19 cellular contexts compared by ENCODE assay signal in genomic region chr6:43933111-43933885, GRCh38.
DNase-seq lines count a peak whose midpoint lies in the region; ATAC-seq, FAIRE-seq and TF ChIP-seq lines count a peak whose summit lies in the region.
"Had no signal": no experiment of that assay in that cellular context is flagged by ENCODE, and none has a peak within 500 bp of the region (broad histone marks: within the 10 kb centered on the region; RNA-seq: fewer than 3 reads in every experiment).

No MANE protein-coding gene starts in this region.

- H3K23ac ChIP-seq in IMR-90 (ENCODE audit: low read depth, low read length): peak overlapping the region; percentile 63

- H4K8ac ChIP-seq in IMR-90 (ENCODE audit: low read depth in 2 of 2, low read length in 2 of 2): peak overlapping the region; percentile 61 to 88; a peak in 3 of 4 replicates

- H4K91ac ChIP-seq in IMR-90 (ENCODE audit: insufficient read depth, low read depth, low read length): peak overlapping the region; percentile 93

- intact Hi-C loops in IMR-90 (cut with micrococcal nuclease): loop anchor here (5.0 kb wide), 1 partner anchor 139 kb away; no protein-coding TSS in a partner anchor
- intact Hi-C loops in lower lobe of right lung (cut with DNase I): no loop called here
- intact Hi-C loops in sciatic nerve (cut with DNase I): no loop called here
- intact Hi-C loops in mucosa of descending colon (cut with DNase I, micrococcal nuclease): no loop called here

- peaks cover 17% of the 10 kb centered on the region for H3K9me1 ChIP-seq in IMR-90 (ENCODE audit: insufficient read depth, low read length)

- H2AFZ ChIP-seq in IMR-90 (replicated peaks; ENCODE audit: low read length, poor library complexity): peak overlapping the region; percentile 88

- no peaks in the 10 kb centered on the region for H3K9me3 ChIP-seq in IMR-90 (ENCODE audit: control insufficient read depth, insufficient read depth, low read length)
- no peaks in the 10 kb centered on the region for H3K9me3 ChIP-seq in lower lobe of right lung
- no peaks in the 10 kb centered on the region for H3K9me3 ChIP-seq in mucosa of descending colon
- H3K9me3 ChIP-seq: BLaER1 treated with 17β-estradiol and CSF1 and Interleukin-3, amounts not matched to agents 10 nM and 100 nM; prostate gland; tibial artery had no signal

- peak overlapping the region; percentile 59 for H4K5ac ChIP-seq in IMR-90 (ENCODE audit: low read depth, low read length)

- no peak for TF ChIP-seq CTCF in IMR-90 (conservative IDR thresholded peaks at IDR 0.05; ENCODE audit: low read depth, low read length)
- TF ChIP-seq CTCF in astrocyte of the spinal cord (IDR thresholded peaks at IDR 0.05; ENCODE audit: low read depth, low read length): no peak
- no peak for TF ChIP-seq CTCF in lower lobe of right lung (IDR thresholded peaks at IDR 0.05)
- TF ChIP-seq CTCF in mucosa of descending colon (IDR thresholded peaks at IDR 0.05): no peak

- peak overlapping the region; percentile 94 for H2BK120ac ChIP-seq in IMR-90 (ENCODE audit: low read depth, low read length)

- H3K27ac ChIP-seq in IMR-90 (ENCODE audit: insufficient read depth, low read length): peak overlapping the region; percentile 33
- H3K27ac ChIP-seq in lower lobe of right lung: no peak overlapping the region
- H3K27ac ChIP-seq: prostate gland, tibial artery had no signal

- peak overlapping the region; percentile 94 for H2BK20ac ChIP-seq in IMR-90 (ENCODE audit: low read depth, low read length)

- peak overlapping the region; percentile 95 for H2AK5ac ChIP-seq in IMR-90 (ENCODE audit: low read depth, low read length)

- H3K9ac ChIP-seq in IMR-90 (ENCODE audit: low read depth, low read length): peak overlapping the region; percentile 2; the same call in 1 of the 2 replicates
- H3K9ac ChIP-seq: BLaER1 treated with 17β-estradiol and CSF1 and Interleukin-3, amounts not matched to agents 10 nM and 100 nM had no signal

- H2AK9ac ChIP-seq in IMR-90 (replicated peaks; ENCODE audit: low read depth, low read length, poor library complexity): peak overlapping the region; percentile 83

- H3K79me1 ChIP-seq in IMR-90 (ENCODE audit: low read depth in 1 of 2, low read length in 2 of 2): no peaks in the 10 kb centered on the region

- TF ChIP-seq RAD21 in IMR-90 (IDR thresholded peaks at IDR 0.05; ENCODE audit: low read length): no peak; the same call in 1 of the 2 replicates

- H3K4me2 ChIP-seq in IMR-90 (ENCODE audit: low read depth, low read length): peak overlapping the region; percentile 6; the same call in 1 of the 2 replicates

- H3K4me3 ChIP-seq in IMR-90 (ENCODE audit: insufficient read depth, low read depth, low read length) (no peak overlapping the region), astrocyte of the spinal cord (ENCODE audit: low read depth, low read length) (no peak overlapping the region), lower lobe of right lung (no peak overlapping the region), mucosa of descending colon (no peak overlapping the region)
- H3K4me3 ChIP-seq: BLaER1 treated with 17β-estradiol and CSF1 and Interleukin-3, amounts not matched to agents 10 nM and 100 nM; prostate gland; tibial artery had no signal

- peak overlapping the region; percentile 75; the same call in 2 of the 3 replicates for H2BK15ac ChIP-seq in IMR-90 (ENCODE audit: low read depth, low read length)

- H3K14ac ChIP-seq in IMR-90 (replicated peaks; ENCODE audit: low read depth, low read length): peak overlapping the region; percentile 84

- H4K20me1 ChIP-seq in IMR-90 (ENCODE audit: insufficient read depth, low read length): no peaks in the 10 kb centered on the region
- H4K20me1 ChIP-seq: BLaER1 treated with 17β-estradiol and CSF1 and Interleukin-3, amounts not matched to agents 10 nM and 100 nM had no signal

- ATAC-seq in IMR-90 (ENCODE audit: low read depth) (peak; percentile 79), lower lobe of right lung (no peak), sciatic nerve (peak; percentile 11), mucosa of descending colon (no peak)
- ATAC-seq: stimulated activated memory B cell treated with anti-CD40 and anti-IgM and Interleukin-4, amounts not matched to agents 10 μg/mL and 1 μg/mL and 100 μg/mL, for 72 hours had no signal

- H3K36me3 ChIP-seq in IMR-90 (ENCODE audit: control insufficient read depth, insufficient read depth, low read length): no peaks in the 10 kb centered on the region
- H3K36me3 ChIP-seq in lower lobe of right lung: no peaks in the 10 kb centered on the region
- no peaks in the 10 kb centered on the region for H3K36me3 ChIP-seq in mucosa of descending colon (ENCODE audit: low read depth)
- H3K36me3 ChIP-seq: BLaER1 treated with 17β-estradiol and CSF1 and Interleukin-3, amounts not matched to agents 10 nM and 100 nM; prostate gland; tibial artery had no signal

- in situ Hi-C loops in IMR-90 (cut with MboI; ENCODE audit: low sequenced_read_pairs): no loop called here
- in situ Hi-C loops in astrocyte of the spinal cord (cut with HindIII; ENCODE audit: low sequenced_read_pairs): no loop called here

- H3K18ac ChIP-seq in IMR-90 (ENCODE audit: low read depth, low read length): peak overlapping the region; percentile 57

- H2BK5ac ChIP-seq in IMR-90 (ENCODE audit: low read depth, low read length, poor library complexity, severe bottlenecking): peak overlapping the region; percentile 47

- dilution Hi-C loops in IMR-90 (cut with HindIII; ENCODE audit: low sequenced_read_pairs, unreplicated experiment): no loop called here

- peak overlapping the region; percentile 62; the same call in 1 of the 2 replicates for H3K56ac ChIP-seq in IMR-90 (ENCODE audit: extremely low read depth, insufficient read depth, low read length)

- DNase-seq in IMR-90: peak; percentile 78
- DNase-seq in astrocyte of the spinal cord (ENCODE audit: low read depth, low spot score): peak; percentile 40
- DNase-seq in lower lobe of right lung: peak; percentile 6
- peak; percentile 39 for DNase-seq in sciatic nerve (ENCODE audit: low spot score)
- no peak for DNase-seq in activated gamma-delta T cell (lab: John Stamatoyannopoulos, UW)
- no peak for DNase-seq in mucosa of descending colon
- DNase-seq in H54 (ENCODE audit: insufficient read length, low spot score): no peak
- DNase-seq: activated CD4-positive, alpha-beta T cell treated with anti-CD3 and anti-CD28 coated beads, Interleukin-2, amount 10 ng/mL, durations not matched to agents 7 days and 5 days; effector CD8-positive, alpha-beta T cell; NCI-H1105; NCI-H2107; NCI-H526 treated with DMSO at 0.1 percent for 48 hours; stimulated activated CD4-positive, alpha-beta T cell treated with anti-CD3 and anti-CD28 coated beads, Interleukin-12 subunit alpha, Interleukin-12 subunit beta, amount 100 ng/mL, for 4 hours had no signal

- no TSS peak for BruUV-seq in IMR-90 (replicated peaks; lab: Mats Ljungman, UMichigan)

- peak overlapping the region; percentile 92 for H3K4ac ChIP-seq in IMR-90 (ENCODE audit: low read depth, low read length)

- WGBS in IMR-90 (ENCODE audit: extremely low coverage in 2 of 2, insufficient read length in 1 of 2), 2 experiments: 4% methylated on average over 4 of the region's 19 CpGs; no CpG with 5 or more reads in 1 of the 2 experiments

- H3K27me3 ChIP-seq in IMR-90 (ENCODE audit: control insufficient read depth, insufficient read depth, low read length) (peaks cover 17% of the 10 kb centered on the region), lower lobe of right lung (ENCODE audit: low read depth) (no peaks in the 10 kb centered on the region)
- H3K27me3 ChIP-seq: BLaER1 treated with 17β-estradiol and CSF1 and Interleukin-3, amounts not matched to agents 10 nM and 100 nM; tibial artery had no signal

- H3K4me1 ChIP-seq in IMR-90 (ENCODE audit: control insufficient read depth, insufficient read depth, low read length) (peaks cover 23% of the 10 kb centered on the region), lower lobe of right lung (no peaks in the 10 kb centered on the region), mucosa of descending colon (ENCODE audit: low read depth) (peaks cover 2% of the 10 kb centered on the region)
- H3K4me1 ChIP-seq: prostate gland, tibial artery had no signal

- CTCF ChIA-PET in IMR-90 (lab: Yijun Ruan, JAX): interaction anchor here (0.8 kb wide), 2 partner anchors 12 to 164 kb away, joined by 3 read pairs; no protein-coding TSS in a partner anchor

- TF ChIP-seq POLR2A in IMR-90 (IDR thresholded peaks at IDR 0.05; ENCODE audit: low read depth, low read length): no peak
- no peak for TF ChIP-seq POLR2A in H54 (IDR thresholded peaks at IDR 0.05; ENCODE audit: low read depth, low read length)

- POLR2A ChIA-PET in IMR-90 (lab: Charles Lee; ENCODE audit: unreplicated experiment): interaction anchor here (0.5 kb wide), 1 partner anchor 163 kb away, joined by 4 read pairs; the partner anchor contains the start of gene VEGFA

- no peak for FAIRE-seq in H54 (lab: Jason Lieb, UNC)
- FAIRE-seq: bronchial epithelial cell, GM12892 had no signal

TF ChIP-seq in IMR-90, 13 proteins besides CTCF, POLR2A, EP300 and RAD21 (continues in another document):
- TF ChIP-seq SMC3 (IDR thresholded peaks at IDR 0.05; ENCODE audit: low read depth, low read length) (peak; percentile 2; the same call in 1 of the 2 replicates), USF2 (IDR thresholded peaks at IDR 0.05; ENCODE audit: low read depth, low read length) (no peak), MAFK (IDR thresholded peaks at IDR 0.05; ENCODE audit: low read depth, low read length) (no peak), MXI1 (IDR thresholded peaks at IDR 0.05; ENCODE audit: borderline replicate concordance, low read depth, low read length) (no peak), BHLHE40 (IDR thresholded peaks at IDR 0.05; ENCODE audit: low read depth, low read length) (peak; percentile 75), RFX5 (IDR thresholded peaks at IDR 0.05; ENCODE audit: low read depth, low read length) (no peak), ELK1 (IDR thresholded peaks at IDR 0.05; ENCODE audit: borderline replicate concordance, low read depth, low read length) (no peak), MAZ (IDR thresholded peaks at IDR 0.05; ENCODE audit: borderline replicate concordance, low read depth, low read length) (peak; percentile 49; the same call in 1 of the 2 replicates)

Comparison
In these comparisons a context has a peak if more than half of its experiments do, and no peak if none do; other contexts are left out.
1. ATAC-seq: peak in IMR-90 (single experiment) and sciatic nerve (single experiment); none in lower lobe of right lung (0 of 2) and mucosa of descending colon (single experiment).
2. DNase-seq: peak in IMR-90 (single experiment), astrocyte of the spinal cord (single experiment), lower lobe of right lung (single experiment) and sciatic nerve (single experiment); none in activated gamma-delta T cell (single experiment), mucosa of descending colon (0 of 3) and H54 (single experiment).